In the genomic region with DNA sequence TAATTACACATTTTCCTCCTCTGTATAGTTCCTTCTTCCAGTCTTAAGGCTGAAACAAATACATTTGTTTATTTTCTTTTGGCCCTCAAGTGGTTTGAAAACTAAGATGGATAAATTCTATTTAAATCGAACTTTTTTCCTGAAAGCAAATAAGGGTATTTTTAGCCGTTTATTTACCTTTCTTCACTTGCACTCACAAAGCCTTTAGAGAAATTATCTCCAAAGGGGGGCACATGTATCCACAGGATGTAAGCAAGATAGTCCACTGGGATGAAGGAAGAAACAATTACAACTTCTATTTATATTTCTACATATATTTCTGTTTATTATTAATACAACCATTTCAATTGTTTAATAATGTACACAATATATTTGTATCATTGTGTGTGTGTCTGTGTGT, we compare ENCODE assay signal across 28 cellular contexts. TPM values are rescaled to one million over a fixed set of nuclear protein-coding genes. Genes with fewer than 3 reads are reported as not detected.
"Had no signal": no experiment of that assay in that cellular context is flagged by ENCODE, and none has a peak within 500 bp of the region (broad histone marks: within the 10 kb centered on the region; RNA-seq: fewer than 3 reads in every experiment).

No MANE protein-coding gene starts in this region.

- H3K4me3 ChIP-seq: MG63 had no signal

- ATAC-seq: Panc1, PC-3, T-cell had no signal

- H3K27ac ChIP-seq: HL-60, RWPE1 had no signal

- H3K4me2 ChIP-seq: SK-N-SH had no signal

- FAIRE-seq: HTR-8/SVneo had no signal

- H3K27me3 ChIP-seq: MG63 had no signal

- DNase-seq: KBM-7; MG63; NCI-H1092; NCI-H1105 treated with DMSO at 0.1 percent for 48 hours; NCI-H1417 treated with DMSO at 0.1 percent for 48 hours; NCI-H1694; NCI-H187 treated with DMSO at 0.1 percent for 48 hours; NCI-H2029 treated with DMSO at 0.1 percent for 48 hours; NCI-H2171 treated with DMSO at 0.1 percent for 48 hours; NCI-H345; NCI-H446 treated with DMSO at 0.1 percent for 48 hours; NCI-H510A treated with DMSO at 0.1 percent for 48 hours; NCI-H526; NCI-H748 treated with DMSO at 0.1 percent for 48 hours; NK-92 treated with Interleukin-12 subunit alpha and Interleukin-12 subunit beta, amount 100 ng/mL, for 24 hours; PC-3; SHP77; SK-N-SH; SW 1271; T-cell had no signal

- H3K9me2 ChIP-seq: SK-N-SH had no signal

- H3K9ac ChIP-seq: SK-N-SH had no signal

- H3K9me3 ChIP-seq: MG63, SK-N-SH had no signal

RNA-seq across cellular contexts. Expression of a gene that starts 10.2 kb away (rescaled TPM):
- total RNA-seq: OCI-LY7 had no signal
- polyA plus RNA-seq: IgD-negative memory B cell had no signal

RNA-seq across cellular contexts. Expression of a gene that starts 36.5 kb away (rescaled TPM):
- total RNA-seq: LHCN-M2, OCI-LY7, PC-3, SK-MEL-5 had no signal
- polyA plus RNA-seq: IgD-negative memory B cell had no signal

RNA-seq across cellular contexts. Expression of a gene that starts 41.5 kb away (rescaled TPM):
- total RNA-seq: OCI-LY7, PC-3, SK-MEL-5 had no signal
- polyA plus RNA-seq: IgD-negative memory B cell had no signal
